1 cellular context compared by ENCODE assay signal in genomic region chr22:30538280-30538679, GRCh38.
TF ChIP-seq lines count a peak whose summit lies in the region.

No MANE protein-coding gene starts in this region.

TF ChIP-seq in K562, 482 proteins besides CTCF, POLR2A, EP300 and RAD21:
- TF ChIP-seq EP400 (IDR thresholded peaks at IDR 0.05) (no peak), SPI1 (IDR thresholded peaks at IDR 0.05; ENCODE audit: borderline replicate concordance, low read depth, low read length) (peak; percentile 63; the same call in 1 of the 2 replicates), ZNF133 (CRISPR knock-in tag; IDR thresholded peaks at IDR 0.05) (no peak), NFIC (IDR thresholded peaks at IDR 0.05) (peak; percentile 58)
